Comparison of ENCODE assay signal across 8 cellular contexts in genomic region chr12:51048601-51049369, GRCh38. TPM values are rescaled to one million over a fixed set of nuclear protein-coding genes. Genes with fewer than 3 reads are reported as not detected.
DNase-seq lines count a peak whose midpoint lies in the region; ATAC-seq and TF ChIP-seq lines count a peak whose summit lies in the region.

No MANE protein-coding gene starts in this region.

- DNase-seq in GM23338 (ENCODE audit: low spot score), result no peak
- no peak for DNase-seq in RWPE2 (ENCODE audit: low spot score)
- no peak for DNase-seq in endothelial cell (ENCODE audit: low spot score)
- DNase-seq in neural progenitor cell (ENCODE audit: low spot score), result peak; percentile 17
- no peak for DNase-seq in 8988T
- no peak for DNase-seq in GDM1 (lab: John Stamatoyannopoulos, UW)
- DNase-seq in DMS153 (lab: John Stamatoyannopoulos, UW), result no peak

- H3K9me3 ChIP-seq in RWPE2 (ENCODE audit: severe bottlenecking), result no peaks in the 10 kb centered on the region
- no peaks in the 10 kb centered on the region for H3K9me3 ChIP-seq in neural progenitor cell (ENCODE audit: low read depth)

- peak overlapping the region; percentile 74; the same call in 1 of the 2 replicates for H2AFZ ChIP-seq in GM23338
- peak overlapping the region; percentile 93 for H2AFZ ChIP-seq in neural progenitor cell (replicated peaks)

- H3K27me3 Mint-ChIP-seq in GM23338 (ENCODE audit: insufficient read depth, low read depth, poor library complexity), result peaks cover 11% of the 10 kb centered on the region
- peaks cover 1% of the 10 kb centered on the region for H3K27me3 Mint-ChIP-seq in endothelial cell (ENCODE audit: unreplicated experiment)
- peaks cover 2% of the 10 kb centered on the region for H3K27me3 Mint-ChIP-seq in neural progenitor cell (ENCODE audit: insufficient read depth, low read depth)

- H3K9ac ChIP-seq in neural progenitor cell, result peak overlapping the region; percentile 34

- H3K4me1 ChIP-seq in GM23338 (ENCODE audit: insufficient read depth) (peaks cover 10% of the 10 kb centered on the region; the same call in 1 of the 2 replicates), RWPE2 (ENCODE audit: insufficient read depth, poor library complexity, severe bottlenecking) (peaks cover 7% of the 10 kb centered on the region), neural progenitor cell (peaks cover 12% of the 10 kb centered on the region)

- no peaks in the 10 kb centered on the region for H3K79me2 ChIP-seq in GM23338 (replicated peaks; ENCODE audit: insufficient read depth)
- H3K79me2 ChIP-seq in neural progenitor cell (ENCODE audit: low read depth), result peaks cover 21% of the 10 kb centered on the region

- peaks cover 6% of the 10 kb centered on the region; the same call in 1 of the 2 replicates for H3K36me3 ChIP-seq in GM23338 (ENCODE audit: insufficient read depth)
- peaks cover 42% of the 10 kb centered on the region for H3K36me3 ChIP-seq in RWPE2 (ENCODE audit: low read depth)
- H3K36me3 ChIP-seq in neural progenitor cell, result no peaks in the 10 kb centered on the region

- H4K20me1 ChIP-seq in GM23338 (replicated peaks; ENCODE audit: insufficient read depth), result no peaks in the 10 kb centered on the region
- no peaks in the 10 kb centered on the region for H4K20me1 ChIP-seq in neural progenitor cell (ENCODE audit: low read depth)

- H3K4me3 Mint-ChIP-seq in GM23338 (peak overlapping the region; percentile 97), endothelial cell (ENCODE audit: unreplicated experiment) (peak overlapping the region; percentile 97), neural progenitor cell (peak overlapping the region; percentile 91)

- ATAC-seq in GM23338, result no peak
- no peak for ATAC-seq in RWPE2 (ENCODE audit: low read depth)
- no peak for ATAC-seq in HG03571 (IDR thresholded peaks at IDR 0.05; ENCODE audit: unreplicated experiment)

- H3K27ac ChIP-seq in GM23338 (ENCODE audit: low read depth), result no peak overlapping the region
- peak overlapping the region; percentile 46 for H3K27ac ChIP-seq in RWPE2 (ENCODE audit: poor library complexity, severe bottlenecking)
- H3K27ac ChIP-seq in neural progenitor cell, result no peak overlapping the region

- H3K27me3 ChIP-seq in GM23338 (ENCODE audit: insufficient read depth) (no peaks in the 10 kb centered on the region), RWPE2 (ENCODE audit: insufficient read depth, poor library complexity, severe bottlenecking) (no peaks in the 10 kb centered on the region), neural progenitor cell (no peaks in the 10 kb centered on the region)

- H3K4me2 ChIP-seq in GM23338, result peak overlapping the region; percentile 89
- peak overlapping the region; percentile 94 for H3K4me2 ChIP-seq in neural progenitor cell

- H3K4me1 Mint-ChIP-seq in GM23338, result peaks cover 11% of the 10 kb centered on the region
- H3K4me1 Mint-ChIP-seq in endothelial cell (ENCODE audit: unreplicated experiment), result peaks cover 12% of the 10 kb centered on the region
- H3K4me1 Mint-ChIP-seq in neural progenitor cell, result peaks cover 19% of the 10 kb centered on the region

- no peaks in the 10 kb centered on the region for H3F3A ChIP-seq in GM23338 (replicated peaks; ENCODE audit: low read depth)
- peaks cover 6% of the 10 kb centered on the region for H3F3A ChIP-seq in neural progenitor cell (ENCODE audit: low read depth)

- H3K9me3 Mint-ChIP-seq in GM23338 (no peaks in the 10 kb centered on the region), endothelial cell (ENCODE audit: unreplicated experiment) (peaks cover 5% of the 10 kb centered on the region), neural progenitor cell (no peaks in the 10 kb centered on the region)

- TF ChIP-seq CTCF in GM23338 (conservative IDR thresholded peaks at IDR 0.05; ENCODE audit: low read depth in 2 of 2), result no peak
- TF ChIP-seq CTCF in RWPE2 (IDR thresholded peaks at IDR 0.05; ENCODE audit: poor library complexity, severe bottlenecking), result no peak
- TF ChIP-seq CTCF in endothelial cell (IDR thresholded peaks at IDR 0.05; ENCODE audit: unreplicated experiment), result no peak
- no peak for TF ChIP-seq CTCF in neural progenitor cell (IDR thresholded peaks at IDR 0.05)

- H3K9me2 ChIP-seq in GM23338 (ENCODE audit: insufficient read depth), result no peaks in the 10 kb centered on the region

- H3K27ac Mint-ChIP-seq in GM23338, result peak overlapping the region; percentile 94
- peak overlapping the region; percentile 79 for H3K27ac Mint-ChIP-seq in endothelial cell (ENCODE audit: unreplicated experiment)
- H3K27ac Mint-ChIP-seq in neural progenitor cell, result peak overlapping the region; percentile 96

- peak overlapping the region; percentile 64 for H3K4me3 ChIP-seq in GM23338
- H3K4me3 ChIP-seq in RWPE2 (ENCODE audit: severe bottlenecking), result peak overlapping the region; percentile 48
- H3K4me3 ChIP-seq in neural progenitor cell, result peak overlapping the region; percentile 72

- H3K36me3 Mint-ChIP-seq in GM23338 (ENCODE audit: low read depth) (peaks cover 14% of the 10 kb centered on the region), endothelial cell (ENCODE audit: low read depth, unreplicated experiment) (peaks cover 8% of the 10 kb centered on the region), neural progenitor cell (peaks cover 4% of the 10 kb centered on the region)

TF ChIP-seq in GM23338, 12 proteins besides CTCF, POLR2A, EP300 and RAD21 (continues in another document):
- TF ChIP-seq JUNB (IDR thresholded peaks at IDR 0.05; ENCODE audit: unreplicated experiment), result no peak
- TF ChIP-seq, protein P1, sequence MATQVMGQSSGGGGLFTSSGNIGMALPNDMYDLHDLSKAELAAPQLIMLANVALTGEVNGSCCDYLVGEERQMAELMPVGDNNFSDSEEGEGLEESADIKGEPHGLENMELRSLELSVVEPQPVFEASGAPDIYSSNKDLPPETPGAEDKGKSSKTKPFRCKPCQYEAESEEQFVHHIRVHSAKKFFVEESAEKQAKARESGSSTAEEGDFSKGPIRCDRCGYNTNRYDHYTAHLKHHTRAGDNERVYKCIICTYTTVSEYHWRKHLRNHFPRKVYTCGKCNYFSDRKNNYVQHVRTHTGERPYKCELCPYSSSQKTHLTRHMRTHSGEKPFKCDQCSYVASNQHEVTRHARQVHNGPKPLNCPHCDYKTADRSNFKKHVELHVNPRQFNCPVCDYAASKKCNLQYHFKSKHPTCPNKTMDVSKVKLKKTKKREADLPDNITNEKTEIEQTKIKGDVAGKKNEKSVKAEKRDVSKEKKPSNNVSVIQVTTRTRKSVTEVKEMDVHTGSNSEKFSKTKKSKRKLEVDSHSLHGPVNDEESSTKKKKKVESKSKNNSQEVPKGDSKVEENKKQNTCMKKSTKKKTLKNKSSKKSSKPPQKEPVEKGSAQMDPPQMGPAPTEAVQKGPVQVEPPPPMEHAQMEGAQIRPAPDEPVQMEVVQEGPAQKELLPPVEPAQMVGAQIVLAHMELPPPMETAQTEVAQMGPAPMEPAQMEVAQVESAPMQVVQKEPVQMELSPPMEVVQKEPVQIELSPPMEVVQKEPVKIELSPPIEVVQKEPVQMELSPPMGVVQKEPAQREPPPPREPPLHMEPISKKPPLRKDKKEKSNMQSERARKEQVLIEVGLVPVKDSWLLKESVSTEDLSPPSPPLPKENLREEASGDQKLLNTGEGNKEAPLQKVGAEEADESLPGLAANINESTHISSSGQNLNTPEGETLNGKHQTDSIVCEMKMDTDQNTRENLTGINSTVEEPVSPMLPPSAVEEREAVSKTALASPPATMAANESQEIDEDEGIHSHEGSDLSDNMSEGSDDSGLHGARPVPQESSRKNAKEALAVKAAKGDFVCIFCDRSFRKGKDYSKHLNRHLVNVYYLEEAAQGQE (IDR thresholded peaks at IDR 0.05; ENCODE audit: unreplicated experiment), result no peak

RNA-seq across cellular contexts. Expression of gene LETMD1, which starts 0.7 kb away (rescaled TPM):
- 29.9 and 43.0 TPM in 2 replicates for total RNA-seq in GM23338 (2014; rRNA removed; shearing (Covaris generic))
- polyA plus RNA-seq in GM23338 (2016; fragmentation: Nextera tagmentation; extraction: Ambion mirVana), result 15.7 and 15.8 TPM in 2 replicates
- total RNA-seq in endothelial cell (ENCODE audit: unreplicated experiment), result 32.8 TPM
- 40.9 and 46.6 TPM in 2 replicates for total RNA-seq in neural progenitor cell (ENCODE audit: low replicate concordance)

RNA-seq across cellular contexts. Expression of gene SLC11A2, which starts 22.6 kb away (rescaled TPM):
- 48.9 and 68.6 TPM in 2 replicates for total RNA-seq in GM23338 (2014; rRNA removed; shearing (Covaris generic))
- 17.2 and 19.4 TPM in 2 replicates for polyA plus RNA-seq in GM23338 (2016; fragmentation: Nextera tagmentation; extraction: Ambion mirVana)
- 47.3 TPM for total RNA-seq in endothelial cell (ENCODE audit: unreplicated experiment)
- 62.7 and 66.5 TPM in 2 replicates for total RNA-seq in neural progenitor cell (ENCODE audit: low replicate concordance)

RNA-seq across cellular contexts. Expression of gene CSRNP2, which starts 34.6 kb away (rescaled TPM):
- total RNA-seq in GM23338 (2014; rRNA removed; shearing (Covaris generic)), result 28.8 and 30.9 TPM in 2 replicates
- polyA plus RNA-seq in GM23338 (2016; fragmentation: Nextera tagmentation; extraction: Ambion mirVana), result 6.9 and 7.3 TPM in 2 replicates
- total RNA-seq in endothelial cell (ENCODE audit: unreplicated experiment) (112 TPM), neural progenitor cell (ENCODE audit: low replicate concordance) (28.6 and 30.9 TPM in 2 replicates)
